Comparison of ENCODE assay signal across 9 cellular contexts in genomic region chr7:47405921-47406765, GRCh38.
A peak's percentile ranks its signal among the peaks of the same experiment; 100 is the strongest.
DNase-seq lines count a peak whose midpoint lies in the region; ATAC-seq and TF ChIP-seq lines count a peak whose summit lies in the region.
"Had no signal": no experiment of that assay in that cellular context is flagged by ENCODE, and none has a peak within 500 bp of the region (broad histone marks: within the 10 kb centered on the region; RNA-seq: fewer than 3 reads in every experiment).

No MANE protein-coding gene starts in this region.

- TF ChIP-seq CTCF in astrocyte of the spinal cord (IDR thresholded peaks at IDR 0.05; ENCODE audit: low read depth, low read length) (no peak), right atrium auricular region (IDR thresholded peaks at IDR 0.05) (no peak), retinal pigment epithelial cell (conservative IDR thresholded peaks at IDR 0.05; ENCODE audit: low read depth, low read length) (no peak)

- H3K27ac ChIP-seq in right atrium auricular region, result peak overlapping the region; percentile 28 to 59

- H3K4me1 ChIP-seq in right atrium auricular region, result peaks cover 0 to 32% of the 10 kb centered on the region in 2 donors

- ATAC-seq in HG03378 (IDR thresholded peaks at IDR 0.05; ENCODE audit: unreplicated experiment) (no peak), GM21717 (IDR thresholded peaks at IDR 0.05; ENCODE audit: unreplicated experiment) (no peak), GM21619 (IDR thresholded peaks at IDR 0.05; ENCODE audit: unreplicated experiment) (no peak)

- no peaks in the 10 kb centered on the region for H3K36me3 ChIP-seq in right atrium auricular region

- in situ Hi-C loops in astrocyte of the spinal cord (cut with HindIII; ENCODE audit: low sequenced_read_pairs), result no loop called here

- no peaks in the 10 kb centered on the region for H3K9me3 ChIP-seq in right atrium auricular region

- DNase-seq in Daoy (ENCODE audit: low read depth) (peak; percentile 72), astrocyte of the spinal cord (ENCODE audit: low read depth, low spot score) (peak; percentile 62), right atrium auricular region (ENCODE audit: low spot score) (peak; percentile 77), retinal pigment epithelial cell (ENCODE audit: low read depth) (peak; percentile 85)
- DNase-seq in effector CD8-positive, alpha-beta T cell (lab: John Stamatoyannopoulos, UW), result no peak
- DNase-seq: activated CD4-positive, alpha-beta T cell treated with anti-CD3 and anti-CD28 coated beads for 1 hour had no signal

- no peaks in the 10 kb centered on the region for H3K27me3 ChIP-seq in right atrium auricular region

- no peak overlapping the region for H3K4me3 ChIP-seq in astrocyte of the spinal cord (ENCODE audit: low read depth, low read length)
- H3K4me3 ChIP-seq in right atrium auricular region, result no peak overlapping the region
- no peak overlapping the region for H3K4me3 ChIP-seq in retinal pigment epithelial cell (ENCODE audit: low read length)
